9 cellular contexts compared by ENCODE assay signal in the genomic region with DNA sequence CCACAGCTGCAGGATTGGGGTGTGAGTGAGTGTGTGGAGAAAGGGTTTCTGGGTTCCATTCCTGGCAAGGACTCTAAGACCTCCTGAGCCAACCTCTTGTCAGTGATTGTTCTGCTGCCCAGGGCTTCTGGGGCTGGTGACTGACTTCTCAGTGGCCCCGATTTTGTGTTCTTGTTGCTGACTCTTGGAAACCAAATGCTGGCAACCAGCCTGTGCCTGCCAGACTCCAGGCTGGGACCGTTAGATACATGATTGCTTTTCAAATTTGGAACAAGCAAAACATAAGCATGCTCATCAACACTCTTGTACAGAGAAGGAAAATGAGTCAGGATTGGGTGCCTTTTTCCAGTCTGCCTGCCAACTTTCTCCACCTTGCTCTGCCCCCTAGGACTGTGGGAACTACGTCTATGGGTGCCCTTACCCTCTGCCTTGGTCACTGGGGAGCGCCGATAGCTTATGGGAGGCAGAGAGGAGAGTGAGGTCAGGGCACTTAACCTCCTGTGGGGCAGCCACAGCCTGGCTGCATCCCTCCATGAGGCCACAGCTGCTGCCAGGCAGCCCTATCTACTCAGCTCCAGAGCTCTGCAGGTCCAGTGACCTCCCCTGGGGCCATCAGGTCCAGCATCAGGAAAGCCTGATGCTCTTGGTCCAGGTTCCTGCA. TPM values are rescaled to one million over a fixed set of nuclear protein-coding genes. Genes with fewer than 3 reads are reported as not detected.
DNase-seq lines count a peak whose midpoint lies in the region; ATAC-seq, FAIRE-seq and TF ChIP-seq lines count a peak whose summit lies in the region.
"Had no signal": no experiment of that assay in that cellular context is flagged by ENCODE, and none has a peak within 500 bp of the region (broad histone marks: within the 10 kb centered on the region; RNA-seq: fewer than 3 reads in every experiment).

No MANE protein-coding gene starts in this region.

- no peak for TF ChIP-seq POLR2A in H1 (IDR thresholded peaks at IDR 0.05; ENCODE audit: control extremely low read depth in 1 of 2, low read depth in 2 of 2, low read length in 2 of 2)

- TF ChIP-seq RAD21 in H1 (IDR thresholded peaks at IDR 0.05 in 1 of 2, conservative IDR thresholded peaks at IDR 0.05 in 1 of 2; ENCODE audit: low read depth in 2 of 2, low read length in 2 of 2): no peak

- no peak for TF ChIP-seq CTCF in H1 (IDR thresholded peaks at IDR 0.05; ENCODE audit: control extremely low read depth in 1 of 3, insufficient read depth in 1 of 3, low read depth in 1 of 3, low read length in 3 of 3)
- no peak for TF ChIP-seq CTCF in nephron progenitor cell (IDR thresholded peaks at IDR 0.05)
- TF ChIP-seq CTCF in left lung (IDR thresholded peaks at IDR 0.05): no peak

- H2BK120ac ChIP-seq in H1 (replicated peaks; ENCODE audit: low read depth, low read length): no peak overlapping the region

- H3K9ac ChIP-seq in H1 (replicated peaks in 1 of 4; ENCODE audit: extremely low read depth in 1 of 4, low read depth in 3 of 4, low read length in 3 of 4): no peak overlapping the region

- H3K23ac ChIP-seq in H1 (ENCODE audit: insufficient read length): no peak overlapping the region

- intact Hi-C loops in left lung (cut with DNase I): no loop called here

- no peak overlapping the region for H2BK20ac ChIP-seq in H1 (ENCODE audit: low read length)

- H2BK15ac ChIP-seq in H1 (ENCODE audit: low read length): 0 out of 2 replicates have a peak overlapping the region, but pooled peaks have one; percentile 16

- peak overlapping the region; percentile 82 for H3K27ac ChIP-seq in CD4-positive, CD25-positive, alpha-beta regulatory T cell (ENCODE audit: insufficient read depth, low read length, poor library complexity, severe bottlenecking)
- H3K27ac ChIP-seq in H1 (ENCODE audit: low read depth, low read length) (no peak overlapping the region), left lung (peak overlapping the region in 1 of 2 donors; percentile 35)

- CTCF ChIA-PET in H1 (lab: Charles Lee; ENCODE audit: partially characterized antibody): interaction anchor here (0.8 to 2.9 kb wide), 6 partner anchors 11 to 162 kb away, joined by 3 to 11 read pairs (median 6); no protein-coding TSS in a partner anchor

- H3K9me3 ChIP-seq in CD4-positive, CD25-positive, alpha-beta regulatory T cell (ENCODE audit: control insufficient read depth in 2 of 2, low read length in 2 of 2): no peaks in the 10 kb centered on the region
- H3K9me3 ChIP-seq in H1 (ENCODE audit: insufficient read depth in 2 of 2, low read depth in 1 of 2, low read length in 1 of 2) (no peaks in the 10 kb centered on the region), left lung (no peaks in the 10 kb centered on the region)

- POLR2A ChIA-PET in H1 (lab: Charles Lee; ENCODE audit: partially characterized antibody): interaction anchor here (1.6 kb wide), 1 partner anchor 10 kb away, joined by 4 read pairs; no protein-coding TSS in a partner anchor

- H3K23me2 ChIP-seq in H1 (ENCODE audit: low read depth, low read length): peaks cover 2% of the 10 kb centered on the region; the same call in 1 of the 2 replicates

- H3K56ac ChIP-seq in H1 (replicated peaks; ENCODE audit: insufficient read length, low read depth, low read length): no peak overlapping the region

- no peak overlapping the region for H3K14ac ChIP-seq in H1 (ENCODE audit: insufficient read length)

- no peaks in the 10 kb centered on the region for H3K36me3 Mint-ChIP-seq in CD4-positive, CD25-positive, alpha-beta regulatory T cell
- peaks cover 6% of the 10 kb centered on the region for H3K36me3 Mint-ChIP-seq in T-helper 2 cell treated with Interferon-gamma antibody and Interleukin-4, amounts not matched to agents 5 μg/mL and 100 μg/mL, for 36 hours (ENCODE audit: low read depth)
- no peaks in the 10 kb centered on the region for H3K36me3 Mint-ChIP-seq in nephron progenitor cell (ENCODE audit: low read depth)

- FAIRE-seq in H1 (lab: Jason Lieb, UNC): no peak

- H3K4me3 Mint-ChIP-seq in CD4-positive, CD25-positive, alpha-beta regulatory T cell: peak overlapping the region; percentile 70 to 88 (median 81)
- peak overlapping the region; percentile 74 for H3K4me3 Mint-ChIP-seq in T-helper 2 cell treated with Interferon-gamma antibody and Interleukin-4, amounts not matched to agents 5 μg/mL and 100 μg/mL, for 36 hours
- no peak overlapping the region for H3K4me3 Mint-ChIP-seq in nephron progenitor cell

- WGBS in H1 (ENCODE audit: extremely low coverage in 1 of 2, insufficient coverage in 1 of 2, insufficient read length in 1 of 2, insufficient replicate concordance in 2 of 2, low coverage in 1 of 2, low lambda C conversion rate in 2 of 2, missing lambda C conversion rate in 1 of 2), 2 experiments: 86% methylated on average over 5 of the region's 5 CpGs; no CpG with 5 or more reads in 1 of the 2 experiments

- TF ChIP-seq EP300 in H1 (IDR thresholded peaks at IDR 0.05; ENCODE audit: borderline replicate concordance in 1 of 2, low read depth in 2 of 2, low read length in 2 of 2): no peak

- no peaks in the 10 kb centered on the region for H3K79me2 ChIP-seq in H1 (ENCODE audit: control insufficient read depth in 1 of 2, insufficient read depth in 2 of 2, low read length in 2 of 2)

- no peak for ATAC-seq in CD4-positive, CD25-positive, alpha-beta regulatory T cell (ENCODE audit: low read depth in 2 of 2)
- ATAC-seq in left lung: no peak

- peaks cover 11 to 89% (median 54%) of the 10 kb centered on the region in 4 donors for H3K4me1 Mint-ChIP-seq in CD4-positive, CD25-positive, alpha-beta regulatory T cell
- peaks cover 73% of the 10 kb centered on the region for H3K4me1 Mint-ChIP-seq in T-helper 2 cell treated with Interferon-gamma antibody and Interleukin-4, amounts not matched to agents 5 μg/mL and 100 μg/mL, for 36 hours (ENCODE audit: low read depth)
- H3K4me1 Mint-ChIP-seq in nephron progenitor cell: peaks cover 58% of the 10 kb centered on the region

- no peak overlapping the region for H3K4me2 ChIP-seq in H1 (ENCODE audit: insufficient read depth in 1 of 2, low read depth in 2 of 2, low read length in 2 of 2)

- no peak overlapping the region for H2AK5ac ChIP-seq in H1 (ENCODE audit: low read depth, low read length)

- H3K27ac Mint-ChIP-seq in CD4-positive, CD25-positive, alpha-beta regulatory T cell: peak overlapping the region; percentile 95 to 100 (median 97)
- peak overlapping the region; percentile 93 for H3K27ac Mint-ChIP-seq in T-helper 2 cell treated with Interferon-gamma antibody and Interleukin-4, amounts not matched to agents 5 μg/mL and 100 μg/mL, for 36 hours
- H3K27ac Mint-ChIP-seq in nephron progenitor cell: peak overlapping the region; percentile 77

- peaks cover 74% of the 10 kb centered on the region for H3K4me1 ChIP-seq in CD4-positive, CD25-positive, alpha-beta regulatory T cell (ENCODE audit: control insufficient read depth, insufficient read depth, low read length, poor library complexity, severe bottlenecking)
- H3K4me1 ChIP-seq in H1 (replicated peaks in 1 of 4; ENCODE audit: control insufficient read depth in 3 of 4, insufficient read depth in 4 of 4, low read length in 3 of 4) (no peaks in the 10 kb centered on the region), left lung (peaks cover 0 to 33% of the 10 kb centered on the region in 2 donors)

- no peak overlapping the region for H4K5ac ChIP-seq in H1 (ENCODE audit: insufficient read length, low read depth, low read length)

- H4K91ac ChIP-seq in H1 (replicated peaks; ENCODE audit: insufficient read length, low read length): no peak overlapping the region

- no peak overlapping the region for H3K18ac ChIP-seq in H1 (ENCODE audit: extremely low read depth, low read length)

- H3K9me3 Mint-ChIP-seq in CD4-positive, CD25-positive, alpha-beta regulatory T cell: no peaks in the 10 kb centered on the region
- H3K9me3 Mint-ChIP-seq in T-helper 2 cell treated with Interferon-gamma antibody and Interleukin-4, amounts not matched to agents 5 μg/mL and 100 μg/mL, for 36 hours: no peaks in the 10 kb centered on the region
- no peaks in the 10 kb centered on the region for H3K9me3 Mint-ChIP-seq in nephron progenitor cell

- no peak overlapping the region for H2AFZ ChIP-seq in H1 (ENCODE audit: low read length)

- peaks cover 4% of the 10 kb centered on the region for H3K27me3 Mint-ChIP-seq in CD4-positive, CD25-positive, alpha-beta regulatory T cell
- no peaks in the 10 kb centered on the region for H3K27me3 Mint-ChIP-seq in T-helper 2 cell treated with Interferon-gamma antibody and Interleukin-4, amounts not matched to agents 5 μg/mL and 100 μg/mL, for 36 hours (ENCODE audit: low read depth)
- peaks cover 8% of the 10 kb centered on the region for H3K27me3 Mint-ChIP-seq in nephron progenitor cell (ENCODE audit: low read depth, poor library complexity)

- H3K79me1 ChIP-seq in H1 (ENCODE audit: low read depth, low read length): no peaks in the 10 kb centered on the region

- no peak for DNase-seq in CD4-positive, CD25-positive, alpha-beta regulatory T cell
- no peak for DNase-seq in T-helper 2 cell treated with Interferon-gamma antibody and Interleukin-4, amounts not matched to agents 5 μg/mL and 100 μg/mL, for 36 hours (ENCODE audit: low spot score)
- no peak for DNase-seq in H1 (ENCODE audit: low read depth in 1 of 2, low spot score in 2 of 2)
- no peak for DNase-seq in nephron progenitor cell
- DNase-seq in NOMO-1 treated with dmso at 0.1 percent for 144 hours (lab: John Stamatoyannopoulos, UW; ENCODE audit: unreplicated experiment): no peak
- DNase-seq in left lung: no peak
- DNase-seq in NCI-H82 (lab: John Stamatoyannopoulos, UW): no peak
- DNase-seq in SIG-M5 treated with dmso at 0.1 percent for 504 hours (lab: John Stamatoyannopoulos, UW; ENCODE audit: unreplicated experiment): no peak

- H3K27me3 ChIP-seq in CD4-positive, CD25-positive, alpha-beta regulatory T cell (ENCODE audit: control insufficient read depth, insufficient read depth, low read length): no peaks in the 10 kb centered on the region
- H3K27me3 ChIP-seq in H1 (replicated peaks in 1 of 4; ENCODE audit: control insufficient read depth in 3 of 4, extremely low read depth in 1 of 4, insufficient read depth in 3 of 4, low read length in 3 of 4) (no peaks in the 10 kb centered on the region), left lung (no peaks in the 10 kb centered on the region)

- H3K4ac ChIP-seq in H1 (replicated peaks; ENCODE audit: insufficient read length, low read depth, low read length): no peak overlapping the region

- no peaks in the 10 kb centered on the region for H4K20me1 ChIP-seq in H1 (replicated peaks in 1 of 2; ENCODE audit: control insufficient read depth in 1 of 2, insufficient read depth in 2 of 2, low read length in 2 of 2)

- H2BK5ac ChIP-seq in H1 (ENCODE audit: low read depth, low read length): no peak overlapping the region

- no peaks in the 10 kb centered on the region for H3K36me3 ChIP-seq in CD4-positive, CD25-positive, alpha-beta regulatory T cell (ENCODE audit: control insufficient read depth, insufficient read depth, low read length)
- H3K36me3 ChIP-seq in H1 (ENCODE audit: control insufficient read depth in 2 of 4, insufficient read depth in 4 of 4, low read length in 3 of 4) (no peaks in the 10 kb centered on the region), left lung (no peaks in the 10 kb centered on the region)

- peak overlapping the region; percentile 28 for H3K4me3 ChIP-seq in CD4-positive, CD25-positive, alpha-beta regulatory T cell (ENCODE audit: low read depth, low read length)
- H3K4me3 ChIP-seq in H1 (ENCODE audit: extremely low read depth in 1 of 4, insufficient read depth in 2 of 4, low read depth in 3 of 4, low read length in 4 of 4) (no peak overlapping the region), left lung (no peak overlapping the region)

- peak overlapping the region; percentile 27; the same call in 1 of the 2 replicates for H2BK12ac ChIP-seq in H1 (ENCODE audit: low read depth, low read length)

- 0 out of 2 replicates have a peak overlapping the region, but pooled peaks have one; percentile 11 for H4K8ac ChIP-seq in H1 (ENCODE audit: extremely low read depth, insufficient read depth, low read length)

RNA-seq across cellular contexts. Expression of a gene that starts 39.3 kb away (rescaled TPM):
- not detected for total RNA-seq in CD4-positive, CD25-positive, alpha-beta regulatory T cell
- not detected for polyA plus RNA-seq in CD4-positive, CD25-positive, alpha-beta regulatory T cell
- total RNA-seq in H1 (2021; fragmentation: NEBNext Ultra II Directional; extraction: Animal tissue kit (Norgen Biotek cat#: 25700)): not detected in 2 replicates
- polyA plus RNA-seq in H1 (2011; rRNA removed): not detected in 2 replicates
- polyA plus RNA-seq in H1 (2011; cell fraction: cytosol; rRNA removed): 0.09 TPM
- polyA plus RNA-seq in H1 (2011; cell fraction: nucleus; rRNA removed): not detected
- polyA plus RNA-seq in H1 (2012, experiment 1 of 2): not detected in 4 replicates
- polyA plus RNA-seq in H1 (2012, experiment 2 of 2): not detected
- not detected for polyA plus RNA-seq in H1 (2013, experiment 1 of 2)
- polyA plus RNA-seq in H1 (2013, experiment 2 of 2): not detected
- polyA minus RNA-seq in H1 (2011; rRNA and poly(A)+ RNA removed): not detected in 2 replicates
- not detected for polyA minus RNA-seq in H1 (2011; cell fraction: cytosol; rRNA and poly(A)+ RNA removed)
- polyA minus RNA-seq in H1 (2011; cell fraction: nucleus; rRNA and poly(A)+ RNA removed): not detected
- not detected for total RNA-seq in left lung
- total RNA-seq: RPMI7951 had no signal
